In genomic region chr3:81823882-81824395, GRCh38 we compare ENCODE assay signal across 8 cellular contexts.
A peak's percentile ranks its signal among the peaks of the same experiment; 100 is the strongest.
DNase-seq lines count a peak whose midpoint lies in the region; ATAC-seq and TF ChIP-seq lines count a peak whose summit lies in the region.

No MANE protein-coding gene starts in this region.

- DNase-seq in NCI-H1694 treated with DMSO at 0.1 percent for 48 hours (lab: John Stamatoyannopoulos, UW) (peak; percentile 3), cardiac muscle cell (ENCODE audit: low read depth in 1 of 2, low spot score in 1 of 2) (peak; percentile 3 to 55), COLO829 (ENCODE audit: low spot score) (no peak), NCI-H1048 (lab: John Stamatoyannopoulos, UW) (no peak), breast epithelium (ENCODE audit: low spot score in 2 of 2) (no peak)
- DNase-seq in effector CD8-positive, alpha-beta T cell (lab: John Stamatoyannopoulos, UW): no peak

- H3K4me3 ChIP-seq in cardiac muscle cell (no peak overlapping the region), breast epithelium (no peak overlapping the region)

- intact Hi-C loops in breast epithelium (cut with DNase I; ENCODE audit: low total_unique reads): no loop called here

- H3K9me3 ChIP-seq in cardiac muscle cell (ENCODE audit: low read depth) (no peaks in the 10 kb centered on the region), breast epithelium (peaks cover 0 to 5% of the 10 kb centered on the region in 2 donors)

- H3K4me1 ChIP-seq in cardiac muscle cell (ENCODE audit: low read depth) (peaks cover 18% of the 10 kb centered on the region), breast epithelium (no peaks in the 10 kb centered on the region)

- TF ChIP-seq POLR2A in breast epithelium (IDR thresholded peaks at IDR 0.05): no peak

- H3K27ac ChIP-seq in cardiac muscle cell (peak overlapping the region; percentile 26), breast epithelium (no peak overlapping the region)

- H3K27me3 ChIP-seq in cardiac muscle cell (no peaks in the 10 kb centered on the region), breast epithelium (no peaks in the 10 kb centered on the region)

- H3K36me3 ChIP-seq in cardiac muscle cell (no peaks in the 10 kb centered on the region), breast epithelium (no peaks in the 10 kb centered on the region)

- ATAC-seq in GM18873 (IDR thresholded peaks at IDR 0.05; ENCODE audit: low FRiP score, unreplicated experiment) (peak; percentile 90), HG02870 (IDR thresholded peaks at IDR 0.05; ENCODE audit: unreplicated experiment) (peak; percentile 93)

- TF ChIP-seq CTCF in cardiac muscle cell (IDR thresholded peaks at IDR 0.05; ENCODE audit: low read depth, low read length) (no peak), breast epithelium (IDR thresholded peaks at IDR 0.05) (no peak)

Comparison
In these comparisons a context has a peak if more than half of its experiments do, and no peak if none do; other contexts are left out.
1. DNase-seq: peak in NCI-H1694 treated with DMSO at 0.1 percent for 48 hours (single experiment) and cardiac muscle cell (2 of 2); none in COLO829 (single experiment), NCI-H1048 (single experiment), breast epithelium (0 of 2) and effector CD8-positive, alpha-beta T cell (single experiment).